In the genomic region with DNA sequence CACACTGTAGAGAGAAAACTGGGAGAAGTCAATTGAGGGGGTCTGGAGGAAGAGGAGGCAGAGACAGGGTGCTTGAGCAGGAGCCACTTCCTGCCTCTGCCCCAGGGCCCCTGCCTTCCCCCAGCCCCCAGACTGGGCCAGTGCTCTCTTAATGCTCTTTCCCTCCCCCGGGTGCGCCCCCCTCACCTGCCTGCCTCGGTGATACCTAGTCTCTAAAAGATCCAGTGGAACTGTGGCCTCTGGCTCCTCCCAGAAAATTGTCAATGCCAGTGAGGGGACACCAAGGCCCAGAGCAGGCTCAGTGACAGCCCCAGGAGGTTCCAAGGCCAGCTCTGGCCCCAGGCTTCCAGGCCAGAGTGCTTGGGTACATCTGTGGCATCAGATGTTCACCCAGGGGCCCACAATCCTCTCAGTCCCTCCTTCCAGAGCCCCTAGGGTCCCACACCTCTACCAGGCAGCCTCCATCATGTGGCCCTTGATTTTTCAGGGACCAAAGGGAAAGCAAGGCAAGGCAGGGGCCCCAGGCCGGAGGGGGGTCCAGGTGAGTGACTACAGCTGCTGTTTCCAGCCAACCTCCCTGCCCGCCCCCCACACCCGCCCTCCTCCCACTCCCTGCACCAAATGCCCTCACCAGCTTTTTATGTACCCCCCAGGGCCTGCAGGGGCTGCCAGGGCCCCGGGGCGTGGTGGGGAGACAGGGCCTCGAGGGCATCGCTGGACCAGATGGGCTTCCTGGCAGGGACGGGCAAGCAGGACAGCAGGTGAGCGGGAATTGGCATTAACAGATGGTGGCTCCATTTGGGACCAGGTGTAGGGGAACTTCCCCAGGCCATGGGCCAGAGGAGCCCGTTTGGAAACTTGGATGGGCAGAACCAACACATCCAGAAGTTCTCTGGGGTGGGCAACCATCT, we compare ENCODE assay signal across 19 cellular contexts. TPM values are rescaled to one million over a fixed set of nuclear protein-coding genes. Genes with fewer than 3 reads are reported as not detected.
A peak's percentile ranks its signal among the peaks of the same experiment; 100 is the strongest.
DNase-seq lines count a peak whose midpoint lies in the region; ATAC-seq and TF ChIP-seq lines count a peak whose summit lies in the region.
"Had no signal": no experiment of that assay in that cellular context is flagged by ENCODE, and none has a peak within 500 bp of the region (broad histone marks: within the 10 kb centered on the region; RNA-seq: fewer than 3 reads in every experiment).

No MANE protein-coding gene starts in this region.

- H3K27ac ChIP-seq in tibial artery (no peak overlapping the region), brain microvascular endothelial cell (no peak overlapping the region)
- H3K27ac ChIP-seq in naive thymus-derived CD4-positive, alpha-beta T cell (ENCODE audit: low read depth, low read length), result no peak overlapping the region

- peak; percentile 14 for ATAC-seq in left lobe of liver
- ATAC-seq in naive thymus-derived CD4-positive, alpha-beta T cell, result no peak

- H3K36me3 Mint-ChIP-seq in naive thymus-derived CD4-positive, alpha-beta T cell, result peaks cover 0 to 4% (median 3%) of the 10 kb centered on the region in 5 donors
- H3K36me3 Mint-ChIP-seq: activated naive CD4-positive, alpha-beta T cell treated with anti-CD3 and anti-CD28 coated beads, Interleukin-2, amount 50 U/mL, for 24 hours; CD8-positive, alpha-beta memory T cell; IgD-negative memory B cell had no signal

- no peak overlapping the region for H3K27ac Mint-ChIP-seq in naive thymus-derived CD4-positive, alpha-beta T cell
- H3K27ac Mint-ChIP-seq: activated B cell treated with CpG ODN at 0.5 μM for 24 hours; activated naive CD4-positive, alpha-beta T cell treated with anti-CD3 and anti-CD28 coated beads, Interleukin-2, amount 50 U/mL, for 24 hours; CD8-positive, alpha-beta memory T cell had no signal

- peak; percentile 50 for DNase-seq in activated effector memory CD4-positive, alpha-beta T cell treated with anti-CD3 and anti-CD28 coated beads, Interleukin-2, amount 50 U/mL, for 16 hours
- no peak for DNase-seq in activated effector memory CD4-positive, alpha-beta T cell treated with Interleukin-2 at 50 U/mL for 16 hours
- peak; percentile 11 for DNase-seq in activated CD8-positive, alpha-beta memory T cell treated with anti-CD3 and anti-CD28 coated beads, Interleukin-2, amount 50 U/mL, for 4 hours
- DNase-seq in left lobe of liver (ENCODE audit: low spot score) (peak; percentile 42), tibial artery (peak; percentile 6 to 59), brain microvascular endothelial cell (no peak)
- no peak for DNase-seq in naive thymus-derived CD4-positive, alpha-beta T cell
- no peak for DNase-seq in stimulated activated CD4-positive, alpha-beta T cell treated with anti-CD3 and anti-CD28 coated beads, Interleukin-12 subunit alpha, Interleukin-12 subunit beta, amount 100 ng/mL, for 4 hours
- DNase-seq: activated B cell treated with CpG ODN at 0.5 μM for 24 hours; NCI-H2081; NCI-H82; RPMI8226; stimulated activated naive CD4-positive, alpha-beta T cell treated with Interleukin-2 at 50 U/mL for 16 hours had no signal

- TF ChIP-seq CTCF in tibial artery (IDR thresholded peaks at IDR 0.05) (no peak), brain microvascular endothelial cell (IDR thresholded peaks at IDR 0.05; ENCODE audit: low read depth, low read length, missing control alignments) (no peak)

- H3K27me3 Mint-ChIP-seq in naive thymus-derived CD4-positive, alpha-beta T cell, result peaks cover 2 to 10% (median 5%) of the 10 kb centered on the region in 5 donors
- H3K27me3 Mint-ChIP-seq: activated naive CD4-positive, alpha-beta T cell treated with anti-CD3 and anti-CD28 coated beads, Interleukin-2, amount 50 U/mL, for 24 hours had no signal

- H3K27me3 ChIP-seq in tibial artery (no peaks in the 10 kb centered on the region), brain microvascular endothelial cell (replicated peaks) (no peaks in the 10 kb centered on the region)
- H3K27me3 ChIP-seq in naive thymus-derived CD4-positive, alpha-beta T cell (ENCODE audit: control insufficient read depth in 2 of 2, insufficient read depth in 2 of 2, low read length in 2 of 2), result no peaks in the 10 kb centered on the region

- peaks cover 4 to 16% (median 7%) of the 10 kb centered on the region in 3 donors for H3K36me3 ChIP-seq in tibial artery
- H3K36me3 ChIP-seq in naive thymus-derived CD4-positive, alpha-beta T cell (ENCODE audit: control insufficient read depth in 2 of 3, insufficient read depth in 3 of 3, low read length in 3 of 3), result no peaks in the 10 kb centered on the region
- no peaks in the 10 kb centered on the region for H3K36me3 ChIP-seq in brain microvascular endothelial cell (replicated peaks)

- H3K4me3 ChIP-seq in tibial artery, result no peak overlapping the region
- H3K4me3 ChIP-seq in naive thymus-derived CD4-positive, alpha-beta T cell (ENCODE audit: low read length), result no peak overlapping the region
- H3K4me3 ChIP-seq in brain microvascular endothelial cell (ENCODE audit: low read depth, low read length), result no peak overlapping the region

- H3K9me3 Mint-ChIP-seq in naive thymus-derived CD4-positive, alpha-beta T cell, result peaks cover 0 to 17% (median 4%) of the 10 kb centered on the region in 11 donors

- H3K4me1 Mint-ChIP-seq in naive thymus-derived CD4-positive, alpha-beta T cell, result peaks cover 0 to 5% (median 0%) of the 10 kb centered on the region in 7 donors
- H3K4me1 Mint-ChIP-seq: activated naive CD4-positive, alpha-beta T cell treated with anti-CD3 and anti-CD28 coated beads, Interleukin-2, amount 50 U/mL, for 24 hours had no signal

- CTCF ChIA-PET in naive thymus-derived CD4-positive, alpha-beta T cell (lab: Charles Lee), result interaction anchor here (0.6 to 2.6 kb wide), 9 partner anchors 15 to 424 kb away, joined by 3 to 22 read pairs (median 5); no protein-coding TSS in a partner anchor

- peaks cover 0 to 7% (median 2%) of the 10 kb centered on the region in 3 donors for H3K9me3 ChIP-seq in tibial artery
- H3K9me3 ChIP-seq in naive thymus-derived CD4-positive, alpha-beta T cell (ENCODE audit: control insufficient read depth in 2 of 3, low read length in 3 of 3), result peaks cover 0 to 4% (median 0%) of the 10 kb centered on the region in 3 experiments

- intact Hi-C loops in tibial artery (cut with DNase I; ENCODE audit: low total_unique reads), result loop anchor here (5.0 to 10.0 kb wide), 2 partner anchors 183 to 205 kb away; no protein-coding TSS in a partner anchor
- intact Hi-C loops in naive thymus-derived CD4-positive, alpha-beta T cell (cut with micrococcal nuclease), result no loop called here

- no peak overlapping the region for H3K4me3 Mint-ChIP-seq in naive thymus-derived CD4-positive, alpha-beta T cell
- H3K4me3 Mint-ChIP-seq: activated B cell treated with CpG ODN at 0.5 μM for 24 hours; activated naive CD4-positive, alpha-beta T cell treated with anti-CD3 and anti-CD28 coated beads, Interleukin-2, amount 50 U/mL, for 24 hours; CD8-positive, alpha-beta memory T cell; IgD-negative memory B cell had no signal

- peaks cover 0 to 19% (median 10%) of the 10 kb centered on the region in 4 donors for H3K4me1 ChIP-seq in tibial artery
- no peaks in the 10 kb centered on the region for H3K4me1 ChIP-seq in naive thymus-derived CD4-positive, alpha-beta T cell (ENCODE audit: control insufficient read depth in 2 of 2, insufficient read depth in 2 of 2, low read length in 2 of 2)

- POLR2A ChIA-PET in naive thymus-derived CD4-positive, alpha-beta T cell (lab: Charles Lee), result no interaction called here

- in situ Hi-C loops in brain microvascular endothelial cell (cut with HindIII; ENCODE audit: low pct_ligation_motif_present, low sequenced_read_pairs), result no loop called here

RNA-seq across cellular contexts. Expression of gene ORM1, which starts 33.1 kb away (rescaled TPM):
- 19,737 TPM for total RNA-seq in left lobe of liver
- total RNA-seq in naive thymus-derived CD4-positive, alpha-beta T cell, result under 1 TPM in 1 of 5 experiments, not detected in 4; 0.29 TPM
- polyA plus RNA-seq in naive thymus-derived CD4-positive, alpha-beta T cell, result not detected
- total RNA-seq: activated B cell treated with CpG ODN at 0.5 μM for 24 hours; bronchial epithelial cell; CD8-positive, alpha-beta memory T cell; myocyte; T-helper 1 cell treated with Interleukin-12 subunit alpha and Interleukin-12 subunit beta and Interleukin-4 antibody, amounts not matched to agents 30 ng/mL and 1 ng/mL, for 36 hours had no signal
- polyA plus RNA-seq: CD8-positive, alpha-beta memory T cell; IgD-negative memory B cell had no signal

RNA-seq across cellular contexts. Expression of gene ORM2, which starts 39.8 kb away (rescaled TPM):
- 4,103 TPM for total RNA-seq in left lobe of liver
- not detected for total RNA-seq in naive thymus-derived CD4-positive, alpha-beta T cell
- polyA plus RNA-seq in naive thymus-derived CD4-positive, alpha-beta T cell, result not detected
- total RNA-seq: activated B cell treated with CpG ODN at 0.5 μM for 24 hours; bronchial epithelial cell; CD8-positive, alpha-beta memory T cell; myocyte; T-helper 1 cell treated with Interleukin-12 subunit alpha and Interleukin-12 subunit beta and Interleukin-4 antibody, amounts not matched to agents 30 ng/mL and 1 ng/mL, for 36 hours had no signal
- polyA plus RNA-seq: CD8-positive, alpha-beta memory T cell; IgD-negative memory B cell had no signal

Comparison
In these comparisons a context has a peak if more than half of its experiments do, and no peak if none do; other contexts are left out.
1. DNase-seq: peak in activated effector memory CD4-positive, alpha-beta T cell treated with anti-CD3 and anti-CD28 coated beads, Interleukin-2, amount 50 U/mL, for 16 hours (single experiment), activated CD8-positive, alpha-beta memory T cell treated with anti-CD3 and anti-CD28 coated beads, Interleukin-2, amount 50 U/mL, for 4 hours (single experiment), left lobe of liver (single experiment) and tibial artery (2 of 2); none in activated effector memory CD4-positive, alpha-beta T cell treated with Interleukin-2 at 50 U/mL for 16 hours (single experiment), naive thymus-derived CD4-positive, alpha-beta T cell (0 of 9), brain microvascular endothelial cell (single experiment) and stimulated activated CD4-positive, alpha-beta T cell treated with anti-CD3 and anti-CD28 coated beads, Interleukin-12 subunit alpha, Interleukin-12 subunit beta, amount 100 ng/mL, for 4 hours (single experiment).
2. RNA of gene ORM1, which starts 33.1 kb away (total RNA-seq): 19,737 TPM in left lobe of liver (single experiment); 0.29 TPM in naive thymus-derived CD4-positive, alpha-beta T cell; every median in the first group is over 1,000 times any median in the second.
3. RNA of gene ORM2, which starts 39.8 kb away (total RNA-seq): 4,103 TPM in left lobe of liver (single experiment); not detected in naive thymus-derived CD4-positive, alpha-beta T cell; every median in the first group is over 1,000 times any median in the second.